In genomic region chr10:74179124-74179710, GRCh38 we compare ENCODE assay signal across 1 cellular context.
A peak's percentile ranks its signal among the peaks of the same experiment; 100 is the strongest.
TF ChIP-seq lines count a peak whose summit lies in the region.

No MANE protein-coding gene starts in this region.

TF ChIP-seq in K562, 482 proteins besides CTCF, POLR2A, EP300 and RAD21 (continued from another document):
- TF ChIP-seq ZNF398 (CRISPR knock-in tag; IDR thresholded peaks at IDR 0.05) (peak; percentile 77; the same call in 1 of the 2 replicates), ZNF23 (CRISPR knock-in tag; IDR thresholded peaks at IDR 0.05) (peak; percentile 73; the same call in 1 of the 2 replicates), ZNF766 (CRISPR knock-in tag; conservative IDR thresholded peaks at IDR 0.05) (peak; percentile 95), PHF21A (IDR thresholded peaks at IDR 0.05; ENCODE audit: borderline replicate concordance, low read depth) (no peak), ZNF551 (CRISPR knock-in tag; IDR thresholded peaks at IDR 0.05) (0 out of 2 replicates have a peak, but pooled peaks have one; percentile 40), TEAD2 (tag; IDR thresholded peaks at IDR 0.05) (peak; percentile 90), MTF1 (CRISPR knock-in tag; IDR thresholded peaks at IDR 0.05; ENCODE audit: borderline replicate concordance) (peak; percentile 84; the same call in 1 of the 2 replicates), ZNF41 (CRISPR knock-in tag; conservative IDR thresholded peaks at IDR 0.05) (peak; percentile 93), ATF1 (CRISPR knock-in tag; IDR thresholded peaks at IDR 0.05) (no peak), ATF1 (tag; IDR thresholded peaks at IDR 0.05) (peak; percentile 75), NR4A1 (CRISPR knock-in tag; IDR thresholded peaks at IDR 0.05) (0 out of 2 replicates have a peak, but pooled peaks have one; percentile 94), NR4A1 (tag; IDR thresholded peaks at IDR 0.05) (peak; percentile 98), ZBTB1 (CRISPR knock-in tag; IDR thresholded peaks at IDR 0.05; ENCODE audit: borderline replicate concordance, low read depth) (no peak), TCF7L2 (IDR thresholded peaks at IDR 0.05; ENCODE audit: low read depth, low read length) (no peak), CHCHD3 (CRISPR knock-in tag; IDR thresholded peaks at IDR 0.05) (0 out of 2 replicates have a peak, but pooled peaks have one; percentile 38), ZNF655 (CRISPR knock-in tag; IDR thresholded peaks at IDR 0.05) (0 out of 2 replicates have a peak, but pooled peaks have one; percentile 45), KLF1 (tag; IDR thresholded peaks at IDR 0.05) (peak; percentile 34; the same call in 1 of the 2 replicates), NUFIP1 (IDR thresholded peaks at IDR 0.05; ENCODE audit: partially characterized antibody) (peak; percentile 67), ZBTB17 (CRISPR knock-in tag; IDR thresholded peaks at IDR 0.05) (peak; percentile 90), ZNF584 (CRISPR knock-in tag; IDR thresholded peaks at IDR 0.05; ENCODE audit: low read depth) (peak; percentile 97), HIVEP1 (CRISPR knock-in tag; IDR thresholded peaks at IDR 0.05) (peak; percentile 92)
- TF ChIP-seq, protein P1, sequence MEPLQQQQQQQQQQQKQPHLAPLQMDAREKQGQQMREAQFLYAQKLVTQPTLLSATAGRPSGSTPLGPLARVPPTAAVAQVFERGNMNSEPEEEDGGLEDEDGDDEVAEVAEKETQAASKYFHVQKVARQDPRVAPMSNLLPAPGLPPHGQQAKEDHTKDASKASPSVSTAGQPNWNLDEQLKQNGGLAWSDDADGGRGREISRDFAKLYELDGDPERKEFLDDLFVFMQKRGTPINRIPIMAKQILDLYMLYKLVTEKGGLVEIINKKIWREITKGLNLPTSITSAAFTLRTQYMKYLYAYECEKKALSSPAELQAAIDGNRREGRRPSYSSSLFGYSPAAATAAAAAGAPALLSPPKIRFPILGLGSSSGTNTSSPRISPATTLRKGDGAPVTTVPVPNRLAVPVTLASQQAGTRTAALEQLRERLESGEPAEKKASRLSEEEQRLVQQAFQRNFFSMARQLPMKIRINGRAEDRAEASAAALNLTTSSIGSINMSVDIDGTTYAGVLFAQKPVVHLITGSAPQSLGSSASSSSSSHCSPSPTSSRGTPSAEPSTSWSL (CRISPR knock-in tag; IDR thresholded peaks at IDR 0.05; ENCODE audit: borderline replicate concordance), result peak; percentile 45; the same call in 1 of the 2 replicates
- TF ChIP-seq, protein P2, sequence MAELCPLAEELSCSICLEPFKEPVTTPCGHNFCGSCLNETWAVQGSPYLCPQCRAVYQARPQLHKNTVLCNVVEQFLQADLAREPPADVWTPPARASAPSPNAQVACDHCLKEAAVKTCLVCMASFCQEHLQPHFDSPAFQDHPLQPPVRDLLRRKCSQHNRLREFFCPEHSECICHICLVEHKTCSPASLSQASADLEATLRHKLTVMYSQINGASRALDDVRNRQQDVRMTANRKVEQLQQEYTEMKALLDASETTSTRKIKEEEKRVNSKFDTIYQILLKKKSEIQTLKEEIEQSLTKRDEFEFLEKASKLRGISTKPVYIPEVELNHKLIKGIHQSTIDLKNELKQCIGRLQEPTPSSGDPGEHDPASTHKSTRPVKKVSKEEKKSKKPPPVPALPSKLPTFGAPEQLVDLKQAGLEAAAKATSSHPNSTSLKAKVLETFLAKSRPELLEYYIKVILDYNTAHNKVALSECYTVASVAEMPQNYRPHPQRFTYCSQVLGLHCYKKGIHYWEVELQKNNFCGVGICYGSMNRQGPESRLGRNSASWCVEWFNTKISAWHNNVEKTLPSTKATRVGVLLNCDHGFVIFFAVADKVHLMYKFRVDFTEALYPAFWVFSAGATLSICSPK (IDR thresholded peaks at IDR 0.05; ENCODE audit: borderline replicate concordance), result no peak
- TF ChIP-seq, protein P3, sequence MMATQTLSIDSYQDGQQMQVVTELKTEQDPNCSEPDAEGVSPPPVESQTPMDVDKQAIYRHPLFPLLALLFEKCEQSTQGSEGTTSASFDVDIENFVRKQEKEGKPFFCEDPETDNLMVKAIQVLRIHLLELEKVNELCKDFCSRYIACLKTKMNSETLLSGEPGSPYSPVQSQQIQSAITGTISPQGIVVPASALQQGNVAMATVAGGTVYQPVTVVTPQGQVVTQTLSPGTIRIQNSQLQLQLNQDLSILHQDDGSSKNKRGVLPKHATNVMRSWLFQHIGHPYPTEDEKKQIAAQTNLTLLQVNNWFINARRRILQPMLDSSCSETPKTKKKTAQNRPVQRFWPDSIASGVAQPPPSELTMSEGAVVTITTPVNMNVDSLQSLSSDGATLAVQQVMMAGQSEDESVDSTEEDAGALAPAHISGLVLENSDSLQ (IDR thresholded peaks at IDR 0.05), result no peak
